Comparison of ENCODE assay signal across 1 cellular context in the genomic region with DNA sequence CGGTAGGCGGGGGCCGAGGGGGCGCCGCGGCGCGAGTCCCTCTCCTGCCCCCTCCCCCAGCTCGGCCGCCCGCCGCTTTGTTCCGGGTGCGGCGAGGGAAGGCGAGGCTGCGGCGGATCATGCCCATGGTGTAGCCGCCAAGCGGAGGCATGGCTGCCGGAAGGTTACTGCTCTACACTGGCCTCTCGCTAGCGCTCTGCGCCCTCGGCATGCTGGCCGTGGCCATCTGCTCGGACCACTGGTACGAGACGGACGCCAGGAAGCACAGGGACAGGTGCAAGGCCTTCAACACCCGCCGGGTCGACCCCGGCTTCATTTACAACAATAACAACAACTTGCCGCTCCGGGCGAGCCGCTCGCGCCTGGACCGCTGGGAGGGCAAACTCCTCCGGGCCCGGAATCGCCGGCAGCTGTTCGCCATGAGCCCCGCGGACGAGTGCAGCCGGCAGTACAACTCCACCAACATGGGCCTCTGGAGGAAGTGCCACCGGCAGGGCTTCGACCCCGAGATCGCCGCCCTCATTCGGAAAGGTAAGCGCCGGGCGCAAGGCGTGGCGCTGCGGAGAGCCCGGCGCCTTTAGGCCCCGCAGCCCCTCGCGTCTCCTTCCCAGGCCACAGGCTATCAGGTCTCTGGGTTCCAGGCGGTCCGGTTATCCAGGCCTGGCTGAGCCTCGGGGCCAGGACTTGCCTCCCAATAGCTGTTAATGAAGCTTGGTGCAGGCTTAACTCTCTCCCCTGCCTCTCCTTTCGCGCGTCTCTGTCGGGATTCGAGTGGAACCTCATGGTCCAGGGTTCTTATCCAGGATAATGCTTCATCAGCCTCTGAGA.
TF ChIP-seq lines count a peak whose summit lies in the region.

No MANE protein-coding gene starts in this region.

TF ChIP-seq in IMR-90, 13 proteins besides CTCF, POLR2A, EP300 and RAD21:
- TF ChIP-seq FOS (IDR thresholded peaks at IDR 0.05; ENCODE audit: low read depth, low read length) (no peak), CHD1 (IDR thresholded peaks at IDR 0.05; ENCODE audit: low read depth, low read length) (no peak), MXI1 (IDR thresholded peaks at IDR 0.05; ENCODE audit: borderline replicate concordance, low read depth, low read length) (no peak), MAZ (IDR thresholded peaks at IDR 0.05; ENCODE audit: borderline replicate concordance, low read depth, low read length) (no peak), NFE2L2 (IDR thresholded peaks at IDR 0.05; ENCODE audit: low read depth, low read length) (no peak), BHLHE40 (IDR thresholded peaks at IDR 0.05; ENCODE audit: low read depth, low read length) (no peak), CEBPB (IDR thresholded peaks at IDR 0.05; ENCODE audit: low read depth, low read length) (no peak), SMC3 (IDR thresholded peaks at IDR 0.05; ENCODE audit: low read depth, low read length) (no peak), MAFK (IDR thresholded peaks at IDR 0.05; ENCODE audit: low read depth, low read length) (no peak), RCOR1 (IDR thresholded peaks at IDR 0.05; ENCODE audit: insufficient replicate concordance, low read length) (no peak), RFX5 (IDR thresholded peaks at IDR 0.05; ENCODE audit: low read depth, low read length) (no peak)
- TF ChIP-seq, protein P1, sequence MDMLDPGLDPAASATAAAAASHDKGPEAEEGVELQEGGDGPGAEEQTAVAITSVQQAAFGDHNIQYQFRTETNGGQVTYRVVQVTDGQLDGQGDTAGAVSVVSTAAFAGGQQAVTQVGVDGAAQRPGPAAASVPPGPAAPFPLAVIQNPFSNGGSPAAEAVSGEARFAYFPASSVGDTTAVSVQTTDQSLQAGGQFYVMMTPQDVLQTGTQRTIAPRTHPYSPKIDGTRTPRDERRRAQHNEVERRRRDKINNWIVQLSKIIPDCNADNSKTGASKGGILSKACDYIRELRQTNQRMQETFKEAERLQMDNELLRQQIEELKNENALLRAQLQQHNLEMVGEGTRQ (IDR thresholded peaks at IDR 0.05; ENCODE audit: low read depth, low read length): no peak
- TF ChIP-seq, protein P2, sequence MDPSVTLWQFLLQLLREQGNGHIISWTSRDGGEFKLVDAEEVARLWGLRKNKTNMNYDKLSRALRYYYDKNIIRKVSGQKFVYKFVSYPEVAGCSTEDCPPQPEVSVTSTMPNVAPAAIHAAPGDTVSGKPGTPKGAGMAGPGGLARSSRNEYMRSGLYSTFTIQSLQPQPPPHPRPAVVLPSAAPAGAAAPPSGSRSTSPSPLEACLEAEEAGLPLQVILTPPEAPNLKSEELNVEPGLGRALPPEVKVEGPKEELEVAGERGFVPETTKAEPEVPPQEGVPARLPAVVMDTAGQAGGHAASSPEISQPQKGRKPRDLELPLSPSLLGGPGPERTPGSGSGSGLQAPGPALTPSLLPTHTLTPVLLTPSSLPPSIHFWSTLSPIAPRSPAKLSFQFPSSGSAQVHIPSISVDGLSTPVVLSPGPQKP (IDR thresholded peaks at IDR 0.05; ENCODE audit: borderline replicate concordance, low read depth, low read length): no peak
